In the genomic region with DNA sequence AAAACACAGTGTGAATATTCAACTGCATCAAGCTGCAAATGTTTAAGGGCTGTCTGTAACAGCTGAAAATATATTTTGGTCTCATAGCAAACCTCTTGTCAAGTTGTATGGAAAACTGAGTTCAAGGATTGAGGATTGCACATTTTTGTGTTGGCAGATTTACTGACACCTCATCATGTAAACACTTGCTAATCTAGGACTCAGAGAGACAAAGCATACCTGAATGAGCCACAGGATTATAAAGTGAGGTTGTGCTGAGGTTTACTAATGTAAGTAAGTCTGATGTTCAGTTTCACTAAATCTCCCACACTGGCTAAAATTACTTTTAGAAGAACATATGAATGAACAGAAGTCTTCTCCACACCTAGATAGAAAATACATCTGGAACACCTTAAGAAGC, we compare ENCODE assay signal across 34 cellular contexts.
"Had no signal": no experiment of that assay in that cellular context is flagged by ENCODE, and none has a peak within 500 bp of the region (broad histone marks: within the 10 kb centered on the region; RNA-seq: fewer than 3 reads in every experiment).

No MANE protein-coding gene starts in this region.

- H3K4me3 Mint-ChIP-seq: activated CD4-positive, alpha-beta T cell treated with anti-CD3 and anti-CD28 coated beads for 36 hours; activated naive CD4-positive, alpha-beta T cell treated with anti-CD3 and anti-CD28 coated beads for 36 hours; activated naive CD8-positive, alpha-beta T cell treated with anti-CD3 and anti-CD28 coated beads for 36 hours; activated T-helper 1 cell treated with anti-CD3 and anti-CD28 coated beads, Interleukin-12 subunit alpha, Interleukin-12 subunit beta, Interleukin-2, Interleukin-4 antibody, amounts not matched to agents 30 ng/mL and 10 ng/mL and 1 ng/mL, durations not matched to agents 14 hours and 24 hours and 36 hours; central memory CD8-positive, alpha-beta T cell; memory B cell; naive thymus-derived CD4-positive, alpha-beta T cell; neural crest cell; T-helper 2 cell treated with Interferon-gamma antibody and Interleukin-4, amounts not matched to agents 5 μg/mL and 100 μg/mL, for 36 hours had no signal

- H3K4me1 ChIP-seq: adrenal gland, ascending aorta, parathyroid adenoma, psoas muscle, suprapubic skin, tibial artery, upper lobe of right lung had no signal

- H3K9me3 Mint-ChIP-seq: activated naive CD8-positive, alpha-beta T cell treated with anti-CD3 and anti-CD28 coated beads for 36 hours; activated T-helper 1 cell treated with anti-CD3 and anti-CD28 coated beads, Interleukin-12 subunit alpha, Interleukin-12 subunit beta, Interleukin-2, Interleukin-4 antibody, amounts not matched to agents 30 ng/mL and 10 ng/mL and 1 ng/mL, durations not matched to agents 14 hours and 24 hours and 36 hours; T-helper 2 cell treated with Interferon-gamma antibody and Interleukin-4, amounts not matched to agents 5 μg/mL and 100 μg/mL, for 36 hours had no signal

- H2AFZ ChIP-seq: parathyroid adenoma had no signal

- H3K9me3 ChIP-seq: adrenal gland, ascending aorta, psoas muscle, spleen, suprapubic skin, tibial artery, upper lobe of right lung had no signal

- H3K27ac ChIP-seq: adrenal gland, ascending aorta, parathyroid adenoma, psoas muscle, spleen, suprapubic skin, tibial artery, upper lobe of right lung had no signal

- H3K4me1 Mint-ChIP-seq: activated CD4-positive, alpha-beta T cell treated with anti-CD3 and anti-CD28 coated beads for 36 hours; activated naive CD8-positive, alpha-beta T cell treated with anti-CD3 and anti-CD28 coated beads for 36 hours; central memory CD8-positive, alpha-beta T cell; memory B cell; naive thymus-derived CD4-positive, alpha-beta T cell; neural crest cell had no signal

- H3K27ac Mint-ChIP-seq: activated CD4-positive, alpha-beta T cell treated with anti-CD3 and anti-CD28 coated beads for 36 hours; activated naive CD4-positive, alpha-beta T cell treated with anti-CD3 and anti-CD28 coated beads for 36 hours; activated naive CD8-positive, alpha-beta T cell treated with anti-CD3 and anti-CD28 coated beads for 36 hours; activated T-helper 1 cell treated with anti-CD3 and anti-CD28 coated beads, Interleukin-12 subunit alpha, Interleukin-12 subunit beta, Interleukin-2, Interleukin-4 antibody, amounts not matched to agents 30 ng/mL and 10 ng/mL and 1 ng/mL, durations not matched to agents 14 hours and 24 hours and 36 hours; memory B cell; naive thymus-derived CD4-positive, alpha-beta T cell; T-helper 2 cell treated with Interferon-gamma antibody and Interleukin-4, amounts not matched to agents 5 μg/mL and 100 μg/mL, for 36 hours had no signal

- H3K36me3 ChIP-seq: adrenal gland, ascending aorta, spleen, suprapubic skin, tibial artery, upper lobe of right lung had no signal

- H3K36me3 Mint-ChIP-seq: activated naive CD8-positive, alpha-beta T cell treated with anti-CD3 and anti-CD28 coated beads for 36 hours; memory B cell; naive thymus-derived CD4-positive, alpha-beta T cell had no signal

- H3K4me3 ChIP-seq: adrenal gland, ascending aorta, psoas muscle, spleen, suprapubic skin, tibial artery, upper lobe of right lung had no signal

- H3K9ac ChIP-seq: parathyroid adenoma had no signal

- H3K27me3 Mint-ChIP-seq: activated CD4-positive, alpha-beta T cell treated with anti-CD3 and anti-CD28 coated beads for 36 hours; activated naive CD8-positive, alpha-beta T cell treated with anti-CD3 and anti-CD28 coated beads for 36 hours; central memory CD8-positive, alpha-beta T cell; memory B cell; naive thymus-derived CD4-positive, alpha-beta T cell had no signal

- H3K27me3 ChIP-seq: adrenal gland, ascending aorta, spleen, suprapubic skin, tibial artery, upper lobe of right lung had no signal

- ATAC-seq: activated CD4-positive, alpha-beta T cell treated with anti-CD3 and anti-CD28 coated beads for 36 hours; left colon; naive thymus-derived CD4-positive, alpha-beta T cell; psoas muscle; right cardiac atrium; upper lobe of right lung had no signal

- DNase-seq: activated CD4-positive, alpha-beta T cell treated with anti-CD3 and anti-CD28 coated beads for 36 hours; activated CD4-positive, alpha-beta T cell treated with anti-CD3 and anti-CD28 coated beads, Interleukin-2, amount 50 U/mL, for 48 hours; activated CD4-positive, CD25-positive, alpha-beta regulatory T cell; activated CD8-positive, alpha-beta memory T cell treated with anti-CD3 and anti-CD28 coated beads for 24 hours; activated effector memory CD4-positive, alpha-beta T cell treated with anti-CD3 and anti-CD28 coated beads, Interleukin-2, amount 50 U/mL, for 16 hours; activated naive CD4-positive, alpha-beta T cell treated with anti-CD3 and anti-CD28 coated beads for 36 hours; activated naive CD8-positive, alpha-beta T cell treated with anti-CD3 and anti-CD28 coated beads for 36 hours; activated T-cell treated with anti-CD3 and anti-CD28 coated beads, Interleukin-2, amount 50 U/mL, for 1 hour; adrenal gland; dermis blood vessel endothelial cell; effector CD4-positive, alpha-beta T cell; erythroblast; head of caudate nucleus; hippocampal formation; kidney; left colon; midbrain; naive thymus-derived CD4-positive, alpha-beta T cell; occipital lobe; psoas muscle; right cardiac atrium; spleen; stimulated activated naive CD4-positive, alpha-beta T cell; T-helper 1 cell; tibial artery; upper lobe of right lung had no signal
